In the genomic region with DNA sequence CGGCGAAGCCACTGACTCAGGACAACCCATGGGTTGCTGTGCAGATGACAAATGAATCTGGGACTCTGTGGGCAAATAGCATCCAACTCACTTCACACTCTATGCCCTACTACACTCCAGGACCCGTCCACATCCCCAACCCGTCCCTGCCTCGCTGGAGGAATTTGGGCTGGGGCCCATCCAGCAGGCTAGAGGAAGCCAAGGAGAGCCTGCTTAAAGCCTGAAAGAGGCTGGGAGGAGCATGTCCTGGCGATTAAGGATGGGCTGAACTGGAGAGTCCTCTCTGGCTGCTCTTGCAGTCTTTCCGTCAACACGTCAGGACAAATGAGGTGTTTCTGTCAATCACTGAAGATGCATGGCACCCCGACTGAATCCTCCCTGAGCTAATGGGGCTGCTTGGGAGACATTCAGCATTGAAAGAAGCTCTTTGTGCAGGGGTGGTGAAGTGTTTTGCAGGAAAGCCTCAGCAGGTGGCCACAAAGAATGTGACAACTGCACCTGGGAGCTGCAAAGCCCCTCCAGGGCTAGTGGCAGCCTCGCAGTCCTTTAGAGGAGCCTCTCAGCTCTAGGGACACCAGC, we compare ENCODE assay signal across 26 cellular contexts.
"Had no signal": no experiment of that assay in that cellular context is flagged by ENCODE, and none has a peak within 500 bp of the region (broad histone marks: within the 10 kb centered on the region; RNA-seq: fewer than 3 reads in every experiment).

No MANE protein-coding gene starts in this region.

- FAIRE-seq: kidney, pancreas had no signal

- H3K4me1 Mint-ChIP-seq: activated naive CD8-positive, alpha-beta T cell treated with anti-CD3 and anti-CD28 coated beads, Interleukin-2, amount 50 U/mL, for 24 hours; mesothelial cell of epicardium; naive B cell; nephron progenitor cell had no signal

- H3K27me3 ChIP-seq: pancreas, tibial nerve had no signal

- H3K4me3 Mint-ChIP-seq: activated CD4-positive, alpha-beta memory T cell treated with anti-CD3 and anti-CD28 coated beads for 36 hours; activated naive CD8-positive, alpha-beta T cell treated with anti-CD3 and anti-CD28 coated beads, Interleukin-2, amount 50 U/mL, for 24 hours; activated T-cell treated with anti-CD3 and anti-CD28 coated beads, Interleukin-2, amount 50 U/mL, for 24 hours; mesothelial cell of epicardium; naive B cell; nephron progenitor cell; T-helper 2 cell treated with Interferon-gamma antibody and Interleukin-4, amounts not matched to agents 5 μg/mL and 100 μg/mL, for 36 hours had no signal

- H3K27ac Mint-ChIP-seq: activated CD4-positive, alpha-beta memory T cell treated with anti-CD3 and anti-CD28 coated beads for 36 hours; activated naive CD8-positive, alpha-beta T cell treated with anti-CD3 and anti-CD28 coated beads, Interleukin-2, amount 50 U/mL, for 24 hours; activated T-cell treated with anti-CD3 and anti-CD28 coated beads, Interleukin-2, amount 50 U/mL, for 24 hours; mesothelial cell of epicardium; naive B cell; nephron progenitor cell; T-helper 2 cell treated with Interferon-gamma antibody and Interleukin-4, amounts not matched to agents 5 μg/mL and 100 μg/mL, for 36 hours had no signal

- H3K36me3 ChIP-seq: esophagus squamous epithelium, pancreas, prostate gland, tibial nerve had no signal

- H3K9me3 Mint-ChIP-seq: activated CD4-positive, alpha-beta memory T cell treated with anti-CD3 and anti-CD28 coated beads for 36 hours; activated naive CD8-positive, alpha-beta T cell treated with anti-CD3 and anti-CD28 coated beads, Interleukin-2, amount 50 U/mL, for 24 hours; activated T-cell treated with anti-CD3 and anti-CD28 coated beads, Interleukin-2, amount 50 U/mL, for 24 hours; mesothelial cell of epicardium; naive B cell; nephron progenitor cell; T-helper 2 cell treated with Interferon-gamma antibody and Interleukin-4, amounts not matched to agents 5 μg/mL and 100 μg/mL, for 36 hours had no signal

- H3K36me3 Mint-ChIP-seq: activated CD4-positive, alpha-beta memory T cell treated with anti-CD3 and anti-CD28 coated beads for 36 hours; mesothelial cell of epicardium had no signal

- H3K4me1 ChIP-seq: esophagus squamous epithelium, pancreas, prostate gland, tibial nerve had no signal

- H3K4me3 ChIP-seq: esophagus squamous epithelium, heart right ventricle, pancreas, prostate gland, tibial nerve had no signal

- H3K9me3 ChIP-seq: esophagus squamous epithelium, heart right ventricle, pancreas, prostate gland, tibial nerve had no signal

- DNase-seq: activated CD4-positive, alpha-beta memory T cell treated with anti-CD3 and anti-CD28 coated beads for 36 hours; activated CD4-positive, alpha-beta T cell treated with anti-CD3 and anti-CD28 coated beads for 48 hours; activated CD8-positive, alpha-beta memory T cell treated with anti-CD3 and anti-CD28 coated beads, Interleukin-2, amount 50 U/mL, for 48 hours; activated gamma-delta T cell; activated naive CD4-positive, alpha-beta T cell treated with anti-CD3 and anti-CD28 coated beads, Interleukin-2, amount 50 U/mL, for 16 hours; activated naive CD8-positive, alpha-beta T cell treated with anti-CD3 and anti-CD28 coated beads, Interleukin-2, amount 50 U/mL, for 24 hours; activated T-cell treated with anti-CD3 and anti-CD28 coated beads, Interleukin-2, amount 50 U/mL, for 24 hours; amygdala; central memory CD4-positive, alpha-beta T cell; esophagus squamous epithelium; foreskin melanocyte; heart right ventricle; kidney; left colon; mammary epithelial cell; naive B cell; nucleus accumbens; pancreas; stimulated activated CD4-positive, alpha-beta T cell treated with anti-CD3 and anti-CD28 coated beads, Interleukin-2, amount 100 ng/mL, for 48 hours; stimulated activated naive CD4-positive, alpha-beta T cell treated with Interleukin-2 at 50 U/mL for 16 hours; T-helper 1 cell had no signal

- H3K27ac ChIP-seq: esophagus squamous epithelium, heart right ventricle, pancreas, prostate gland, tibial nerve had no signal
